ENCODE assay signal across 9 cellular contexts in the genomic region with DNA sequence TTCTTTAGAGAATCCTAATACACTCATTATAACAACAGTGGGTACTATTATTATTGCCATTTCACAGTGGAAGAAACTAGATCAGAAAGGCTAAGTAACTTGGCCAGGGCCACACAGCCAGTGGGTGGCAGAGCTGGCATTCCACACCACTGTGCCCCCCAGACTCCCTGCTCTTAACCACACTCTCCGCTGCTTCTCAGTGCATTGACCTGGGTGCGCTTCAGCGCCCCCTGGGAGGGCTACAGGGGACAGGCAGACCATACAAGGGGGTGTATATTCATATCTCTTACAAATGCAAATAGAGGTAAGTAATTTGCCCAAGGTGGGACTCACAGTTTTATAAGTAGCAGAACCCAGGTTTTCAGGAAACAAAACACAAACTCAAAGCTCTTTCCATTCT.
DNase-seq lines count a peak whose midpoint lies in the region; ATAC-seq, FAIRE-seq and TF ChIP-seq lines count a peak whose summit lies in the region.
"Had no signal": no experiment of that assay in that cellular context is flagged by ENCODE, and none has a peak within 500 bp of the region (broad histone marks: within the 10 kb centered on the region; RNA-seq: fewer than 3 reads in every experiment).

No MANE protein-coding gene starts in this region.

- TF ChIP-seq CTCF in LNCaP clone FGC (IDR thresholded peaks at IDR 0.05; ENCODE audit: control insufficient read depth, extremely low read depth, insufficient read depth) (peak; percentile 17; the same call in 1 of the 2 replicates), astrocyte of the cerebellum (IDR thresholded peaks at IDR 0.05; ENCODE audit: low read depth, low read length, missing control alignments) (peak; percentile 50), neural crest cell (conservative IDR thresholded peaks at IDR 0.05) (peak; percentile 43)

- peaks cover 3% of the 10 kb centered on the region for H3K4me1 Mint-ChIP-seq in activated CD4-positive, alpha-beta T cell treated with anti-CD3 and anti-CD28 coated beads for 36 hours
- H3K4me1 Mint-ChIP-seq in neural crest cell = no peaks in the 10 kb centered on the region

- H3K36me3 Mint-ChIP-seq in activated CD4-positive, alpha-beta T cell treated with anti-CD3 and anti-CD28 coated beads for 36 hours (ENCODE audit: low read depth) = peaks cover 2% of the 10 kb centered on the region
- peaks cover 7% of the 10 kb centered on the region for H3K36me3 Mint-ChIP-seq in neural crest cell (ENCODE audit: low read depth)

- no peak overlapping the region for H3K27ac Mint-ChIP-seq in activated CD4-positive, alpha-beta T cell treated with anti-CD3 and anti-CD28 coated beads for 36 hours
- H3K27ac Mint-ChIP-seq in neural crest cell (ENCODE audit: unreplicated experiment) = no peak overlapping the region
- H3K27ac Mint-ChIP-seq: stimulated activated naive CD8-positive, alpha-beta T cell treated with anti-CD3 and anti-CD28 coated beads, Interleukin-15, Interleukin-2, amounts not matched to agents 100 ng/mL and 50 ng/mL, for 24 hours had no signal

- FAIRE-seq in GM19239 (lab: Jason Lieb, UNC) = no peak

- H3K27me3 Mint-ChIP-seq in activated CD4-positive, alpha-beta T cell treated with anti-CD3 and anti-CD28 coated beads for 36 hours = no peaks in the 10 kb centered on the region
- no peaks in the 10 kb centered on the region for H3K27me3 Mint-ChIP-seq in neural crest cell (ENCODE audit: low read depth)
- H3K27me3 Mint-ChIP-seq: stimulated activated naive CD8-positive, alpha-beta T cell treated with anti-CD3 and anti-CD28 coated beads, Interleukin-15, Interleukin-2, amounts not matched to agents 100 ng/mL and 50 ng/mL, for 24 hours had no signal

- in situ Hi-C loops in astrocyte of the cerebellum (cut with HindIII; ENCODE audit: low sequenced_read_pairs) = no loop called here

- no peak overlapping the region for H3K4me3 ChIP-seq in LNCaP clone FGC (ENCODE audit: low read depth, low read length)
- no peak overlapping the region for H3K4me3 ChIP-seq in astrocyte of the cerebellum (ENCODE audit: low read depth, low read length)

- H3K9me3 Mint-ChIP-seq in activated CD4-positive, alpha-beta T cell treated with anti-CD3 and anti-CD28 coated beads for 36 hours (ENCODE audit: low read depth) = no peaks in the 10 kb centered on the region
- H3K9me3 Mint-ChIP-seq in neural crest cell = no peaks in the 10 kb centered on the region
- H3K9me3 Mint-ChIP-seq: stimulated activated naive CD8-positive, alpha-beta T cell treated with anti-CD3 and anti-CD28 coated beads, Interleukin-15, Interleukin-2, amounts not matched to agents 100 ng/mL and 50 ng/mL, for 24 hours had no signal

- peak; percentile 30 for DNase-seq in activated CD4-positive, alpha-beta T cell treated with anti-CD3 and anti-CD28 coated beads for 36 hours
- no peak for DNase-seq in activated CD4-positive, alpha-beta T cell treated with anti-CD3 and anti-CD28 coated beads for 1 hour
- no peak for DNase-seq in LNCaP clone FGC (ENCODE audit: low read depth)
- DNase-seq in astrocyte of the cerebellum (ENCODE audit: low read depth) = no peak
- no peak for DNase-seq in neural crest cell (ENCODE audit: low read depth, low spot score)
- DNase-seq in NCI-H524 treated with DMSO at 0.1 percent for 48 hours (lab: John Stamatoyannopoulos, UW) = no peak
- no peak for DNase-seq in GM19239 (ENCODE audit: insufficient read length, low spot score)
- no peak for DNase-seq in GF-D8 (lab: John Stamatoyannopoulos, UW)

- CTCF ChIA-PET in activated CD4-positive, alpha-beta T cell treated with anti-CD3 and anti-CD28 coated beads for 36 hours (lab: Charles Lee) = interaction anchor here (0.6 kb wide), 1 partner anchor 510 kb away, joined by 3 read pairs; no protein-coding TSS in a partner anchor

- POLR2A ChIA-PET in activated CD4-positive, alpha-beta T cell treated with anti-CD3 and anti-CD28 coated beads for 36 hours (lab: Charles Lee) = no interaction called here

- H3K4me3 Mint-ChIP-seq in activated CD4-positive, alpha-beta T cell treated with anti-CD3 and anti-CD28 coated beads for 36 hours = no peak overlapping the region
- H3K4me3 Mint-ChIP-seq in neural crest cell = no peak overlapping the region
- H3K4me3 Mint-ChIP-seq: stimulated activated naive CD8-positive, alpha-beta T cell treated with anti-CD3 and anti-CD28 coated beads, Interleukin-15, Interleukin-2, amounts not matched to agents 100 ng/mL and 50 ng/mL, for 24 hours had no signal

- peak; percentile 79 for ATAC-seq in activated CD4-positive, alpha-beta T cell treated with anti-CD3 and anti-CD28 coated beads for 36 hours

- intact Hi-C loops in activated CD4-positive, alpha-beta T cell treated with anti-CD3 and anti-CD28 coated beads for 36 hours (cut with DNase I, micrococcal nuclease) = no loop called here
